In the genomic region with DNA sequence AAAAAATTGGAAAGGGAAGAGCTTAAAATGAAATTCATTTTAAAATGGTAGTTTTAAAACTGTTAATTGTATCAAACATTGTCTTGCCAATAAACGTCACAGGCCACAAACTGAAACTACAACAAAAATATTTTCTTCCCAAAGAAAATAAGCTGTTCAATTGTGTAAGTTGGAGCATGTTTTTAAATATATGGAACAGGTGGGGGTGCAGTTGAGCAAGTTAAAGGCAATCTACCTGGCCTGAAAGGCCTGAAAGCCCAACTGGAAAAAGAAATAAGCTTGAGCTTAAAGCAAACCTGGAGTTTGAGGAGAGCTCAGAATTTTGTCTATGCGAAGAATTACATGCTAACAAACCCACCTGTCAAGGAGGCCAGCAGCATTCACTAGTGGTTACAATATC, we compare ENCODE assay signal across 1 cellular context.
TF ChIP-seq lines count a peak whose summit lies in the region.

No MANE protein-coding gene starts in this region.

TF ChIP-seq in SK-N-SH, 30 proteins besides CTCF, POLR2A, EP300 and RAD21 (continued from another document):
- TF ChIP-seq IRF3 (IDR thresholded peaks at IDR 0.05; ENCODE audit: low read depth, low read length) (no peak), CHD2 (IDR thresholded peaks at IDR 0.05; ENCODE audit: low read length, partially characterized antibody) (no peak), RCOR1 (IDR thresholded peaks at IDR 0.05; ENCODE audit: low read length) (no peak)
TF ChIP-seq in SK-N-SH: peak in this region for 0.
